Comparison of ENCODE assay signal across 1 cellular context in the genomic region with DNA sequence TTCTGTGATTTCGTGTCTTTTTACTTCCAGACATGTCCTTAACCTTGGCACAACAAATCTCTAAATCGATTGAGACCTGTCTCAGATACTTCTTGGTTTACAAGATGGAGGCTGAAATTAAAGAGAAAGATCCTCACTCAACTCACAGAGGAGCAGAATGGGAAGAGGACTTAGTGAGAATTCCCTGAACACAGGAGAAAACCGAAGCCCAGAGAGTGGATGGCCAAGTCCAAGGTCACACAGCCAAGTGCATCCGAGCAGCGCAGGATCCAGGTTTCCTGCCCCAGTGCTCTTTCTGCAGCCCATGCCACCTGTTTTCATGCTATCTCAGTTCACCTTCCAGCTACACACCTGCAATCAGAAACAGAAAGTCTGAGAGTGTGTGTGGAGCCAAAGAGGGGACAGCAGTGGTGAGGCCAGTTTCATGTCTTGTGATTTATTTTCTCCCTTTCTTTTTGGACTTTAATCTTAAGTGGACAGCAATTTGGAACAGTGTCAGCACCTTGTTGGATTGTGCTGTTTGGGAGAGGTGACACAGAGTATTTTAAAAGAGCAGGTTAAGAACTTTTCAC.
TF ChIP-seq lines count a peak whose summit lies in the region.

No MANE protein-coding gene starts in this region.

TF ChIP-seq in GM12878, 131 proteins besides CTCF, POLR2A, EP300 and RAD21 (continued from another document):
- TF ChIP-seq, protein P1, sequence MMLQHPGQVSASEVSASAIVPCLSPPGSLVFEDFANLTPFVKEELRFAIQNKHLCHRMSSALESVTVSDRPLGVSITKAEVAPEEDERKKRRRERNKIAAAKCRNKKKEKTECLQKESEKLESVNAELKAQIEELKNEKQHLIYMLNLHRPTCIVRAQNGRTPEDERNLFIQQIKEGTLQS (IDR thresholded peaks at IDR 0.05; ENCODE audit: borderline replicate concordance, extremely low read depth, low read depth, low read length) = no peak
- TF ChIP-seq YY1 (IDR thresholded peaks at IDR 0.05; ENCODE audit: low read depth, low read length) (peak; percentile 47; the same call in 1 of the 2 replicates), NFXL1 (IDR thresholded peaks at IDR 0.05; ENCODE audit: borderline replicate concordance) (0 out of 2 replicates have a peak, but pooled peaks have one; percentile 62), ASH2L (IDR thresholded peaks at IDR 0.05; ENCODE audit: borderline replicate concordance, low read depth) (0 out of 2 replicates have a peak, but pooled peaks have one; percentile 13), MEF2B (IDR thresholded peaks at IDR 0.05; ENCODE audit: partially characterized antibody, poor library complexity, severe bottlenecking) (peak; percentile 14), TCF12 (IDR thresholded peaks at IDR 0.05; ENCODE audit: low read depth, low read length) (peak; percentile 68), BHLHE40 (IDR thresholded peaks at IDR 0.05; ENCODE audit: borderline replicate concordance in 1 of 2, low read depth in 2 of 2, low read length in 1 of 2) (peak; percentile 53 to 63; a peak in 2 of 4 replicates), TCF3 (IDR thresholded peaks at IDR 0.05; ENCODE audit: borderline replicate concordance, insufficient read depth, low read depth, low read length) (peak; percentile 69; the same call in 1 of the 2 replicates), DPF2 (IDR thresholded peaks at IDR 0.05) (peak; percentile 41; the same call in 1 of the 2 replicates), FOXM1 (IDR thresholded peaks at IDR 0.05; ENCODE audit: low read depth, low read length) (no peak)
- TF ChIP-seq, protein P2, sequence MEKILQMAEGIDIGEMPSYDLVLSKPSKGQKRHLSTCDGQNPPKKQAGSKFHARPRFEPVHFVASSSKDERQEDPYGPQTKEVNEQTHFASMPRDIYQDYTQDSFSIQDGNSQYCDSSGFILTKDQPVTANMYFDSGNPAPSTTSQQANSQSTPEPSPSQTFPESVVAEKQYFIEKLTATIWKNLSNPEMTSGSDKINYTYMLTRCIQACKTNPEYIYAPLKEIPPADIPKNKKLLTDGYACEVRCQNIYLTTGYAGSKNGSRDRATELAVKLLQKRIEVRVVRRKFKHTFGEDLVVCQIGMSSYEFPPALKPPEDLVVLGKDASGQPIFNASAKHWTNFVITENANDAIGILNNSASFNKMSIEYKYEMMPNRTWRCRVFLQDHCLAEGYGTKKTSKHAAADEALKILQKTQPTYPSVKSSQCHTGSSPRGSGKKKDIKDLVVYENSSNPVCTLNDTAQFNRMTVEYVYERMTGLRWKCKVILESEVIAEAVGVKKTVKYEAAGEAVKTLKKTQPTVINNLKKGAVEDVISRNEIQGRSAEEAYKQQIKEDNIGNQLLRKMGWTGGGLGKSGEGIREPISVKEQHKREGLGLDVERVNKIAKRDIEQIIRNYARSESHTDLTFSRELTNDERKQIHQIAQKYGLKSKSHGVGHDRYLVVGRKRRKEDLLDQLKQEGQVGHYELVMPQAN (conservative IDR thresholded peaks at IDR 0.05) = 0 out of 2 replicates have a peak, but pooled peaks have one; percentile 35
- TF ChIP-seq, protein P3, sequence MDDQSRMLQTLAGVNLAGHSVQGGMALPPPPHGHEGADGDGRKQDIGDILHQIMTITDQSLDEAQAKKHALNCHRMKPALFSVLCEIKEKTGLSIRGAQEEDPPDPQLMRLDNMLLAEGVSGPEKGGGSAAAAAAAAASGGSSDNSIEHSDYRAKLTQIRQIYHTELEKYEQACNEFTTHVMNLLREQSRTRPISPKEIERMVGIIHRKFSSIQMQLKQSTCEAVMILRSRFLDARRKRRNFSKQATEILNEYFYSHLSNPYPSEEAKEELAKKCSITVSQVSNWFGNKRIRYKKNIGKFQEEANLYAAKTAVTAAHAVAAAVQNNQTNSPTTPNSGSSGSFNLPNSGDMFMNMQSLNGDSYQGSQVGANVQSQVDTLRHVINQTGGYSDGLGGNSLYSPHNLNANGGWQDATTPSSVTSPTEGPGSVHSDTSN (IDR thresholded peaks at IDR 0.05; ENCODE audit: insufficient replicate concordance, low read depth, low read length) = no peak
- TF ChIP-seq, protein P4, sequence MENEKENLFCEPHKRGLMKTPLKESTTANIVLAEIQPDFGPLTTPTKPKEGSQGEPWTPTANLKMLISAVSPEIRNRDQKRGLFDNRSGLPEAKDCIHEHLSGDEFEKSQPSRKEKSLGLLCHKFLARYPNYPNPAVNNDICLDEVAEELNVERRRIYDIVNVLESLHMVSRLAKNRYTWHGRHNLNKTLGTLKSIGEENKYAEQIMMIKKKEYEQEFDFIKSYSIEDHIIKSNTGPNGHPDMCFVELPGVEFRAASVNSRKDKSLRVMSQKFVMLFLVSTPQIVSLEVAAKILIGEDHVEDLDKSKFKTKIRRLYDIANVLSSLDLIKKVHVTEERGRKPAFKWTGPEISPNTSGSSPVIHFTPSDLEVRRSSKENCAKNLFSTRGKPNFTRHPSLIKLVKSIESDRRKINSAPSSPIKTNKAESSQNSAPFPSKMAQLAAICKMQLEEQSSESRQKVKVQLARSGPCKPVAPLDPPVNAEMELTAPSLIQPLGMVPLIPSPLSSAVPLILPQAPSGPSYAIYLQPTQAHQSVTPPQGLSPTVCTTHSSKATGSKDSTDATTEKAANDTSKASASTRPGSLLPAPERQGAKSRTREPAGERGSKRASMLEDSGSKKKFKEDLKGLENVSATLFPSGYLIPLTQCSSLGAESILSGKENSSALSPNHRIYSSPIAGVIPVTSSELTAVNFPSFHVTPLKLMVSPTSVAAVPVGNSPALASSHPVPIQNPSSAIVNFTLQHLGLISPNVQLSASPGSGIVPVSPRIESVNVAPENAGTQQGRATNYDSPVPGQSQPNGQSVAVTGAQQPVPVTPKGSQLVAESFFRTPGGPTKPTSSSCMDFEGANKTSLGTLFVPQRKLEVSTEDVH (IDR thresholded peaks at IDR 0.05; ENCODE audit: low read depth, partially characterized antibody) = no peak
TF ChIP-seq in GM12878: peak in this region for 10.
